Comparison of ENCODE assay signal across 9 cellular contexts in the genomic region with DNA sequence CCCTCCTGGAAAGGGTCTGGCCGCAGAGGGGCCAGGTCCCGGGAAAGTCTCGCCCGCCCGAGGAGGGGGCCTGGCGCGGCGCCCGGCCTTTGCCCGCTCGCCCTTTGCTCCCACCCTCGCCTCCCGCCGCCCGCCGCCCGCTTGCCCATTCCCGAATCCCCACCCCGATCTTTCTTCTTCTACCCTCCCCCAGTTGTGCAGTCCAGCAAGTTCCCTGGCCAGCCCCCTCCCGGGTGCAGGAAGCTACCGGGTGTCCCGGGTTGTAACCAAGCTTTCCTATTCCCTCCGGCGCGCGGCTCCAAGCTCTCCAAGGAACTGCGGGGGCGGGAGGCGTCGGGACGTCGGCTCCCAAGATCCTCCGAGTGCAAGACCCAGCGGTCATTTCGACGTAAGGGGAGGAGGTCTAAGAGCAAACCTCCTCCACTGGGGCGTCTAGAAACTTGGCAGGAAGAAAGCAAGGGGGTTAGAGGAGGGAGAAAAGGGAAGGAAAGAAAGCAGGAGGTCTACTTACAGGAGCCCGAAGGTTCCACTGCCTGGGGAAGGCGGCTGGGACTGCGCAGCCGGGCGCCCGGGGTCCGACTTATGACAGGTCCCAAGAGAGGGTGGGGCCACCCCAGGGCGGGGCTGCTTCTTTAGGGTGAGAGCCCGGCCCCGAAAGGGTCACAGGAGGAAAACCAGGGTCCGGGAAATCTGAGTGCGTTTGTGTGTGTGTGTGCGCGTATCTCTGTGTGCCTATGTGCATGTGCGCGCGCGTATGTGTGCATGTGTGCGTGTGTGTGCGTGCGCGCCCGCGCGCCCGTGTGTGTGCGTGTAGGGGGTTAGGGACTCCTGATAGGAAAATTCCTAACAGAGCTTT. TPM values are rescaled to one million over a fixed set of nuclear protein-coding genes. Genes with fewer than 3 reads are reported as not detected.
DNase-seq lines count a peak whose midpoint lies in the region; ATAC-seq, FAIRE-seq and TF ChIP-seq lines count a peak whose summit lies in the region.
"Had no signal": no experiment of that assay in that cellular context is flagged by ENCODE, and none has a peak within 500 bp of the region (broad histone marks: within the 10 kb centered on the region; RNA-seq: fewer than 3 reads in every experiment).

TSS of gene PTGR1 (minus strand) at position 556 of the 856 bp plus-strand sequence. CDS start 2,225 bp downstream, outside the sequence.

- peak within 1 kb of the TSS; percentile 55; the same call in 1 of the 2 replicates for H3K9ac ChIP-seq in HepG2 (ENCODE audit: insufficient read depth, low read depth, low read length)

- H3K27me3 ChIP-seq in WERI-Rb-1 (ENCODE audit: insufficient read depth, low read depth, severe bottlenecking): no peaks in the 10 kb centered on the region
- peaks cover 10% of the 10 kb centered on the region for H3K27me3 ChIP-seq in effector memory CD4-positive, alpha-beta T cell (replicated peaks; ENCODE audit: control insufficient read depth, insufficient read depth, low read length, poor library complexity, severe bottlenecking)
- no peaks in the 10 kb centered on the region for H3K27me3 ChIP-seq in HepG2 (ENCODE audit: control insufficient read depth in 1 of 2, insufficient read depth in 2 of 2, low read length in 2 of 2)

- H3K9me3 ChIP-seq in WERI-Rb-1 (ENCODE audit: severe bottlenecking) (no peaks in the 10 kb centered on the region), HepG2 (ENCODE audit: low read length) (no peaks in the 10 kb centered on the region)
- H3K9me3 ChIP-seq in effector memory CD4-positive, alpha-beta T cell (ENCODE audit: control insufficient read depth, low read length): no peaks in the 10 kb centered on the region

- H3K27ac ChIP-seq in WERI-Rb-1: peak within 1 kb of the TSS; percentile 49
- H3K27ac ChIP-seq in effector memory CD4-positive, alpha-beta T cell (ENCODE audit: insufficient read depth, low read length, poor library complexity, severe bottlenecking): no peak within 1 kb of the TSS
- H3K27ac ChIP-seq in HepG2 (ENCODE audit: extremely low read length, insufficient read depth, low read length): peak within 1 kb of the TSS; percentile 76

- no peak for FAIRE-seq in HepG2 (lab: Jason Lieb, UNC)

- H3K79me2 ChIP-seq in HepG2 (ENCODE audit: insufficient read depth, low read length): no peaks in the 10 kb centered on the region

- peak within 1 kb of the TSS; percentile 92 for H3K4me2 ChIP-seq in HepG2 (ENCODE audit: low read depth, low read length)

- POLR2A ChIA-PET in HepG2 (lab: Yijun Ruan, JAX): interaction anchor here (0.7 to 2.1 kb wide), 6 partner anchors 14 to 52 kb away, joined by 3 to 18 read pairs (median 6); partner anchors contain the start of gene DNAJC25

- TF ChIP-seq CTCF in LNCaP clone FGC (IDR thresholded peaks at IDR 0.05; ENCODE audit: control insufficient read depth, extremely low read depth, insufficient read depth) (no peak), WERI-Rb-1 (IDR thresholded peaks at IDR 0.05; ENCODE audit: low read depth, low read length) (no peak), HepG2 (CRISPR knock-in tag; IDR thresholded peaks at IDR 0.05) (no peak)

- TSS peak; percentile 48 for BruUV-seq in HepG2 (replicated peaks; lab: Mats Ljungman, UMichigan)

- ATAC-seq in HepG2 (peak; percentile 65), HG02884 (IDR thresholded peaks at IDR 0.05; ENCODE audit: unreplicated experiment) (no peak)

- WGBS in HepG2 (ENCODE audit: low lambda C conversion rate): 33% methylated on average over 40 of the region's 64 CpGs

- peak within 1 kb of the TSS; percentile 76 for H2AFZ ChIP-seq in HepG2 (ENCODE audit: low read length)

- H3K4me1 ChIP-seq in effector memory CD4-positive, alpha-beta T cell (ENCODE audit: control insufficient read depth, insufficient read depth, low read length, poor library complexity, severe bottlenecking): peaks cover 16% of the 10 kb centered on the region
- H3K4me1 ChIP-seq in HepG2 (ENCODE audit: insufficient read depth, low read length): peaks cover 52% of the 10 kb centered on the region

- H3K4me3 ChIP-seq in LNCaP clone FGC (ENCODE audit: low read depth, low read length): peak within 1 kb of the TSS; percentile 67
- H3K4me3 ChIP-seq in WERI-Rb-1 (ENCODE audit: low read depth, low read length): peak within 1 kb of the TSS; percentile 89
- H3K4me3 ChIP-seq in effector memory CD4-positive, alpha-beta T cell (ENCODE audit: insufficient read depth, low read depth, low read length, poor library complexity, severe bottlenecking): peak within 1 kb of the TSS; percentile 71
- peak within 1 kb of the TSS; percentile 62 to 87 (median 77) for H3K4me3 ChIP-seq in HepG2 (replicated peaks in 1 of 3; ENCODE audit: insufficient read depth in 1 of 3, low read depth in 2 of 3, low read length in 3 of 3)

- H3K36me3 ChIP-seq in WERI-Rb-1 (peaks cover 19% of the 10 kb centered on the region), HepG2 (replicated peaks in 1 of 2; ENCODE audit: control insufficient read depth in 1 of 2, insufficient read depth in 2 of 2, low read length in 2 of 2) (no peaks in the 10 kb centered on the region)
- H3K36me3 ChIP-seq in effector memory CD4-positive, alpha-beta T cell (ENCODE audit: control insufficient read depth, insufficient read depth, low read length): no peaks in the 10 kb centered on the region

- peak; percentile 7 for DNase-seq in NCI-H2196 (lab: John Stamatoyannopoulos, UW; ENCODE audit: unreplicated experiment)
- DNase-seq in NCI-H2196 treated with DMSO at 0.1 percent for 48 hours (lab: John Stamatoyannopoulos, UW; ENCODE audit: unreplicated experiment): no peak
- DNase-seq in LNCaP clone FGC (ENCODE audit: low read depth): no peak
- DNase-seq in WERI-Rb-1: peak; percentile 90
- DNase-seq in effector memory CD4-positive, alpha-beta T cell: no peak
- peak; percentile 35 for DNase-seq in HepG2 (ENCODE audit: low spot score)
- DNase-seq in stimulated activated CD4-positive, alpha-beta T cell treated with anti-CD3 and anti-CD28 coated beads, Interleukin-2, amount 100 ng/mL, for 48 hours: peak; percentile 10 to 16
- DNase-seq: DND-41 had no signal

- in situ Hi-C loops in HepG2 (cut with HindIII; ENCODE audit: extremely low pct_ligation_motif_present, low pct_unique_long_range_greater_than_20kb): no loop called here

- TF ChIP-seq EP300 in HepG2 (IDR thresholded peaks at IDR 0.05; ENCODE audit: low read depth in 2 of 2, low read length in 2 of 2) (no peak), HepG2 (CRISPR knock-in tag; IDR thresholded peaks at IDR 0.05; ENCODE audit: borderline replicate concordance) (no peak)

- no peaks in the 10 kb centered on the region for H4K20me1 ChIP-seq in HepG2 (ENCODE audit: insufficient read depth, low read length)

- TF ChIP-seq POLR2A in HepG2 (IDR thresholded peaks at IDR 0.05; ENCODE audit: insufficient read depth in 1 of 2, low read depth in 2 of 2, low read length in 2 of 2): no peak

- no peak for TF ChIP-seq RAD21 in HepG2 (CRISPR knock-in tag; IDR thresholded peaks at IDR 0.05)

- CTCF ChIA-PET in HepG2 (lab: Yijun Ruan, JAX; ENCODE audit: low intra/inter-chr PET ratio, low total read pairs): interaction anchor here (2.4 to 2.5 kb wide), 2 partner anchors 22 to 92 kb away, joined by 19 to 27 read pairs; no protein-coding TSS in a partner anchor

- intact Hi-C loops in HepG2 (cut with micrococcal nuclease; ENCODE audit: unreplicated experiment): loop anchor here (2.0 kb wide), 3 partner anchors 13 to 75 kb away; partner anchors contain the start of gene ZNF483

TF ChIP-seq in HepG2, 621 proteins besides CTCF, POLR2A, EP300 and RAD21 (continues in another document):
- TF ChIP-seq HOXD1 (CRISPR knock-in tag; IDR thresholded peaks at IDR 0.05): no peak
- TF ChIP-seq, protein P1, sequence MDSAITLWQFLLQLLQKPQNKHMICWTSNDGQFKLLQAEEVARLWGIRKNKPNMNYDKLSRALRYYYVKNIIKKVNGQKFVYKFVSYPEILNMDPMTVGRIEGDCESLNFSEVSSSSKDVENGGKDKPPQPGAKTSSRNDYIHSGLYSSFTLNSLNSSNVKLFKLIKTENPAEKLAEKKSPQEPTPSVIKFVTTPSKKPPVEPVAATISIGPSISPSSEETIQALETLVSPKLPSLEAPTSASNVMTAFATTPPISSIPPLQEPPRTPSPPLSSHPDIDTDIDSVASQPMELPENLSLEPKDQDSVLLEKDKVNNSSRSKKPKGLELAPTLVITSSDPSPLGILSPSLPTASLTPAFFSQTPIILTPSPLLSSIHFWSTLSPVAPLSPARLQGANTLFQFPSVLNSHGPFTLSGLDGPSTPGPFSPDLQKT (CRISPR knock-in tag; IDR thresholded peaks at IDR 0.05; ENCODE audit: borderline replicate concordance): no peak

RNA-seq across cellular contexts. Expression of gene PTGR1, which starts in this region (rescaled TPM):
- 15.8 and 22.5 TPM in 2 replicates for total RNA-seq in HepG2 (2016; rRNA removed; fragmentation: Illumina TruSeq; extraction: Trizol)
- total RNA-seq in HepG2 (2016; cell fraction: cytosol; rRNA removed; fragmentation: Illumina TruSeq; extraction: Trizol; ENCODE audit: low read depth): 9.9 TPM in 2 replicates
- total RNA-seq in HepG2 (2016; cell fraction: insoluble cytoplasmic fraction; rRNA removed; fragmentation: Illumina TruSeq; extraction: Trizol): 15.5 and 22.6 TPM in 2 replicates
- 6.7 and 8.4 TPM in 2 replicates for total RNA-seq in HepG2 (2016; cell fraction: membrane; rRNA removed; fragmentation: Illumina TruSeq; extraction: Trizol)
- 4.8 and 6.2 TPM in 2 replicates for total RNA-seq in HepG2 (2016; cell fraction: nucleus; rRNA removed; fragmentation: Illumina TruSeq; extraction: Trizol)
- polyA plus RNA-seq in HepG2 (2011; rRNA removed): 5.0 and 6.0 TPM in 2 replicates
- polyA plus RNA-seq in HepG2 (2011; cell fraction: cytosol; rRNA removed): 5.4 and 6.0 TPM in 2 replicates
- 2.1 and 2.9 TPM in 2 replicates for polyA plus RNA-seq in HepG2 (2011; cell fraction: nucleus; rRNA removed)
- polyA plus RNA-seq in HepG2 (2012): 10.6 and 11.6 TPM in 2 replicates
- polyA plus RNA-seq in HepG2 (2016; cell fraction: cytosol; fragmentation: Illumina TruSeq; extraction: Trizol; ENCODE audit: low read depth): 5.1 and 5.3 TPM in 2 replicates
- polyA plus RNA-seq in HepG2 (2016; cell fraction: insoluble cytoplasmic fraction; fragmentation: Illumina TruSeq; extraction: Trizol; ENCODE audit: low read depth): 21.3 and 24.8 TPM in 2 replicates
- 4.1 and 4.5 TPM in 2 replicates for polyA plus RNA-seq in HepG2 (2016; cell fraction: membrane; fragmentation: Illumina TruSeq; extraction: Trizol; ENCODE audit: low read depth)
- 10.1 and 12.6 TPM in 2 replicates for polyA plus RNA-seq in HepG2 (2016; cell fraction: nucleus; fragmentation: Illumina TruSeq; extraction: Trizol; ENCODE audit: insufficient read depth, low read depth)
- 2.8 and 54.6 TPM in 2 replicates for polyA minus RNA-seq in HepG2 (2011; rRNA and poly(A)+ RNA removed; ENCODE audit: low replicate concordance)
- polyA minus RNA-seq in HepG2 (2011; cell fraction: cytosol; rRNA and poly(A)+ RNA removed): 3.1 and 4.8 TPM in 2 replicates
- polyA minus RNA-seq in HepG2 (2011; cell fraction: nucleus; rRNA and poly(A)+ RNA removed): 5.5 TPM in 2 replicates

Comparison
In these comparisons a context has a peak if more than half of its experiments do, and no peak if none do; other contexts are left out.
1. DNase-seq: peak in NCI-H2196 (single experiment), WERI-Rb-1 (single experiment), HepG2 (single experiment) and stimulated activated CD4-positive, alpha-beta T cell treated with anti-CD3 and anti-CD28 coated beads, Interleukin-2, amount 100 ng/mL, for 48 hours (2 of 2); none in NCI-H2196 treated with DMSO at 0.1 percent for 48 hours (single experiment), LNCaP clone FGC (single experiment) and effector memory CD4-positive, alpha-beta T cell (0 of 3).
2. Peak in every context shown above with its lines, with median percentiles within 50 percentile points of each other: H3K4me3 ChIP-seq.